Comparison of ENCODE assay signal across 28 cellular contexts in genomic region chr2:239554761-239555565, GRCh38.
"Had no signal": no experiment of that assay in that cellular context is flagged by ENCODE, and none has a peak within 500 bp of the region (broad histone marks: within the 10 kb centered on the region; RNA-seq: fewer than 3 reads in every experiment).

No MANE protein-coding gene starts in this region.

- H3K9me3 Mint-ChIP-seq: activated CD4-positive, alpha-beta memory T cell treated with anti-CD3 and anti-CD28 coated beads, Interleukin-2, amount 10 ng/mL, durations not matched to agents 7 days and 5 days; activated CD4-positive, alpha-beta T cell treated with anti-CD3 and anti-CD28 coated beads, Interleukin-2, amount 10 ng/mL, durations not matched to agents 24 days and 14 days; activated T-cell treated with anti-CD3 and anti-CD28 coated beads, Interleukin-2, amount 50 U/mL, for 4 hours; activated T-helper 17 cell treated with anti-CD3 and anti-CD28 coated beads, Interleukin-2, amount 50 U/mL, for 72 hours; nephron progenitor cell; T-helper 1 cell treated with Interleukin-12 subunit alpha and Interleukin-12 subunit beta and Interleukin-4 antibody, amounts not matched to agents 30 μg/mL and 1 μg/mL, for 36 hours had no signal

- H3K27ac Mint-ChIP-seq: activated CD4-positive, alpha-beta memory T cell treated with anti-CD3 and anti-CD28 coated beads, Interleukin-2, amount 10 ng/mL, durations not matched to agents 7 days and 5 days; activated CD4-positive, alpha-beta T cell treated with anti-CD3 and anti-CD28 coated beads, Interleukin-2, amount 10 ng/mL, durations not matched to agents 24 days and 14 days; activated naive CD8-positive, alpha-beta T cell treated with anti-CD3 and anti-CD28 coated beads for 36 hours; activated T-helper 17 cell treated with anti-CD3 and anti-CD28 coated beads, Interleukin-2, amount 50 U/mL, for 72 hours; nephron progenitor cell; T-helper 1 cell treated with Interleukin-12 subunit alpha and Interleukin-12 subunit beta and Interleukin-4 antibody, amounts not matched to agents 30 μg/mL and 1 μg/mL, for 36 hours had no signal

- H3K27ac ChIP-seq: adrenal gland, body of pancreas, coronary artery, dorsolateral prefrontal cortex, left lung, lower lobe of right lung, pancreas, psoas muscle, testis, uterus, WERI-Rb-1 had no signal

- ATAC-seq: activated T-cell treated with anti-CD3 and anti-CD28 coated beads, Interleukin-2, amount 50 U/mL, for 4 hours; activated T-helper 17 cell treated with anti-CD3 and anti-CD28 coated beads, Interleukin-2, amount 50 U/mL, for 72 hours; body of pancreas; left lung; lower lobe of right lung; mucosa of descending colon; psoas muscle; stimulated activated naive CD8-positive, alpha-beta T cell treated with anti-CD3 and anti-CD28 coated beads, Interleukin-15, Interleukin-2, amounts not matched to agents 100 U/mL and 50 U/mL, for 24 hours had no signal

- H3K27me3 ChIP-seq: adrenal gland, body of pancreas, dorsolateral prefrontal cortex, left lung, pancreas, testis, uterus had no signal

- DNase-seq: activated CD4-positive, alpha-beta memory T cell treated with anti-CD3 and anti-CD28 coated beads, Interleukin-2, amount 10 ng/mL, durations not matched to agents 7 days and 5 days; activated CD4-positive, alpha-beta T cell treated with anti-CD3 and anti-CD28 coated beads, Interleukin-2, amount 10 ng/mL, durations not matched to agents 24 days and 14 days; activated CD4-positive, CD25-positive, alpha-beta regulatory T cell treated with anti-CD3 and anti-CD28 coated beads, Interleukin-2, amount 50 U/mL, for 72 hours; activated naive CD4-positive, alpha-beta T cell; activated naive CD8-positive, alpha-beta T cell treated with anti-CD3 and anti-CD28 coated beads for 36 hours; activated T-cell treated with anti-CD3 and anti-CD28 coated beads, Interleukin-2, amount 50 U/mL, for 4 hours; adrenal gland; body of pancreas; cerebellar nuclear complex; dorsolateral prefrontal cortex; effector memory CD4-positive, alpha-beta T cell; glutamatergic neuron; left lung; lower lobe of right lung; mesendoderm; nephron progenitor cell; psoas muscle; stimulated activated CD4-positive, alpha-beta T cell treated with anti-CD3 and anti-CD28 coated beads, Interleukin-2, amount 100 ng/mL, for 48 hours; stimulated activated naive CD8-positive, alpha-beta T cell treated with anti-CD3 and anti-CD28 coated beads, Interleukin-15, Interleukin-2, amounts not matched to agents 100 U/mL and 50 U/mL, for 24 hours; T1000; testis; uterus; WERI-Rb-1 had no signal

- H3K9me3 ChIP-seq: adrenal gland, body of pancreas, left lung, lower lobe of right lung, mucosa of descending colon, pancreas, psoas muscle, testis, uterus had no signal

- H3K4me3 ChIP-seq: adrenal gland, body of pancreas, coronary artery, dorsolateral prefrontal cortex, left lung, lower lobe of right lung, mucosa of descending colon, pancreas, psoas muscle, testis, uterus had no signal

- H3K4me1 ChIP-seq: adrenal gland, body of pancreas, left lung, lower lobe of right lung, pancreas, psoas muscle, testis, uterus had no signal

- H3K36me3 Mint-ChIP-seq: activated naive CD8-positive, alpha-beta T cell treated with anti-CD3 and anti-CD28 coated beads for 36 hours had no signal

- H3K4me3 Mint-ChIP-seq: activated CD4-positive, alpha-beta memory T cell treated with anti-CD3 and anti-CD28 coated beads, Interleukin-2, amount 10 ng/mL, durations not matched to agents 7 days and 5 days; activated CD4-positive, alpha-beta T cell treated with anti-CD3 and anti-CD28 coated beads, Interleukin-2, amount 10 ng/mL, durations not matched to agents 24 days and 14 days; activated naive CD8-positive, alpha-beta T cell treated with anti-CD3 and anti-CD28 coated beads for 36 hours; activated T-cell treated with anti-CD3 and anti-CD28 coated beads, Interleukin-2, amount 50 U/mL, for 4 hours; activated T-helper 17 cell treated with anti-CD3 and anti-CD28 coated beads, Interleukin-2, amount 50 U/mL, for 72 hours; nephron progenitor cell; T-helper 1 cell treated with Interleukin-12 subunit alpha and Interleukin-12 subunit beta and Interleukin-4 antibody, amounts not matched to agents 30 μg/mL and 1 μg/mL, for 36 hours had no signal

- H3K36me3 ChIP-seq: adrenal gland, left lung, lower lobe of right lung, pancreas, uterus, WERI-Rb-1 had no signal
